Comparison of ENCODE assay signal across 21 cellular contexts in genomic region chr12:113674302-113674701, GRCh38.
"Had no signal": no experiment of that assay in that cellular context is flagged by ENCODE, and none has a peak within 500 bp of the region (broad histone marks: within the 10 kb centered on the region; RNA-seq: fewer than 3 reads in every experiment).

No MANE protein-coding gene starts in this region.

- H3K9me3 ChIP-seq: esophagus muscularis mucosa, gastrocnemius medialis, heart right ventricle, left lung had no signal

- DNase-seq: dermis blood vessel endothelial cell; dorsolateral prefrontal cortex; effector CD4-positive, alpha-beta T cell; effector memory CD4-positive, alpha-beta T cell; foreskin melanocyte; gastrocnemius medialis; glutamatergic neuron; head of caudate nucleus; heart right ventricle; hippocampal formation; left cardiac atrium; left lung; left ventricle myocardium superior; mammary epithelial cell; mesendoderm; midbrain; naive thymus-derived CD4-positive, alpha-beta T cell had no signal

- H3K36me3 Mint-ChIP-seq: memory B cell; naive thymus-derived CD4-positive, alpha-beta T cell had no signal

- H3K4me3 Mint-ChIP-seq: memory B cell; naive thymus-derived CD4-positive, alpha-beta T cell had no signal

- H3K4me1 Mint-ChIP-seq: memory B cell; naive thymus-derived CD4-positive, alpha-beta T cell had no signal

- H3K27ac Mint-ChIP-seq: memory B cell had no signal

- H3K4me1 ChIP-seq: gastrocnemius medialis, heart right ventricle, left lung had no signal

- ATAC-seq: gastrocnemius medialis; heart right ventricle; left cardiac atrium; left lung; left ventricle myocardium superior; naive thymus-derived CD4-positive, alpha-beta T cell had no signal

- H3K4me3 ChIP-seq: coronary artery, dorsolateral prefrontal cortex, esophagus muscularis mucosa, gastrocnemius medialis, heart right ventricle, left lung, lung had no signal

- H3K27ac ChIP-seq: coronary artery, dorsolateral prefrontal cortex, esophagus muscularis mucosa, gastrocnemius medialis, heart right ventricle, left lung had no signal

- H3K36me3 ChIP-seq: esophagus muscularis mucosa, gastrocnemius medialis, heart right ventricle, left lung had no signal
